In genomic region chr21:41929248-41929647, GRCh38 we compare ENCODE assay signal across 15 cellular contexts. TPM values are rescaled to one million over a fixed set of nuclear protein-coding genes. Genes with fewer than 3 reads are reported as not detected.
DNase-seq lines count a peak whose midpoint lies in the region; ATAC-seq and TF ChIP-seq lines count a peak whose summit lies in the region.
"Had no signal": no experiment of that assay in that cellular context is flagged by ENCODE, and none has a peak within 500 bp of the region (broad histone marks: within the 10 kb centered on the region; RNA-seq: fewer than 3 reads in every experiment).

No MANE protein-coding gene starts in this region.

- no peak overlapping the region for H3K4me2 ChIP-seq in fibroblast of lung (ENCODE audit: extremely low read depth, insufficient read depth, low read length)
- H3K4me2 ChIP-seq: A549 had no signal

- no peak overlapping the region for H2AFZ ChIP-seq in fibroblast of lung (ENCODE audit: low read length)

- H3K4me3 ChIP-seq in RWPE2 (ENCODE audit: severe bottlenecking) (no peak overlapping the region), fibroblast of lung (replicated peaks in 1 of 4; ENCODE audit: control extremely low read depth in 1 of 4, insufficient read depth in 1 of 4, low read depth in 3 of 4, low read length in 4 of 4) (no peak overlapping the region), suprapubic skin (no peak overlapping the region), foreskin fibroblast (ENCODE audit: low read depth in 1 of 2, low read length in 2 of 2) (no peak overlapping the region)
- H3K4me3 ChIP-seq: A549 had no signal

- peak overlapping the region; percentile 34 for H3K27ac Mint-ChIP-seq in activated naive CD8-positive, alpha-beta T cell treated with anti-CD3 and anti-CD28 coated beads for 36 hours
- no peak overlapping the region for H3K27ac Mint-ChIP-seq in activated naive CD8-positive, alpha-beta T cell treated with anti-CD3 and anti-CD28 coated beads, Interleukin-2, amount 50 U/mL, for 24 hours
- H3K27ac Mint-ChIP-seq: activated T-helper 2 cell treated with anti-CD3 and anti-CD28 coated beads, Interferon-gamma antibody, Interleukin-2, Interleukin-4, amounts not matched to agents 10 μg/mL and 5 μg/mL and 100 μg/mL, durations not matched to agents 14 hours and 24 hours and 36 hours had no signal

- ATAC-seq in activated naive CD8-positive, alpha-beta T cell treated with anti-CD3 and anti-CD28 coated beads, Interleukin-2, amount 50 U/mL, for 24 hours, result no peak
- ATAC-seq in RWPE2 (ENCODE audit: low read depth) (no peak), left colon (no peak)
- ATAC-seq: A549 had no signal

- peak overlapping the region; percentile 94 for H3K27ac ChIP-seq in RWPE2 (ENCODE audit: poor library complexity, severe bottlenecking)
- H3K27ac ChIP-seq in fibroblast of lung (ENCODE audit: insufficient read depth, low read length), result peak overlapping the region; percentile 6
- H3K27ac ChIP-seq in suprapubic skin, result peak overlapping the region; percentile 63
- H3K27ac ChIP-seq: A549 had no signal

- no peaks in the 10 kb centered on the region for H4K20me1 ChIP-seq in fibroblast of lung (ENCODE audit: control insufficient read depth, extremely low read depth, insufficient read depth, low read length)

- intact Hi-C loops in left colon (cut with DNase I, micrococcal nuclease), result no loop called here

- peaks cover 52% of the 10 kb centered on the region for H3K4me1 ChIP-seq in RWPE2 (ENCODE audit: insufficient read depth, poor library complexity, severe bottlenecking)
- H3K4me1 ChIP-seq in fibroblast of lung (ENCODE audit: control insufficient read depth, extremely low read depth, insufficient read depth, low read length), result peaks cover 26% of the 10 kb centered on the region
- H3K4me1 ChIP-seq in suprapubic skin, result peaks cover 56% of the 10 kb centered on the region

- TF ChIP-seq EP300 in suprapubic skin (IDR thresholded peaks at IDR 0.05), result no peak

- H3K36me3 ChIP-seq in RWPE2 (ENCODE audit: low read depth), result no peaks in the 10 kb centered on the region
- H3K36me3 ChIP-seq in fibroblast of lung (ENCODE audit: control insufficient read depth, insufficient read depth, low read length), result no peaks in the 10 kb centered on the region
- H3K36me3 ChIP-seq in suprapubic skin, result no peaks in the 10 kb centered on the region

- H3K27me3 ChIP-seq in RWPE2 (ENCODE audit: insufficient read depth, poor library complexity, severe bottlenecking) (no peaks in the 10 kb centered on the region), fibroblast of lung (ENCODE audit: control insufficient read depth, insufficient read depth, low read length) (no peaks in the 10 kb centered on the region), suprapubic skin (no peaks in the 10 kb centered on the region)

- DNase-seq in activated naive CD8-positive, alpha-beta T cell treated with anti-CD3 and anti-CD28 coated beads for 36 hours, result no peak
- no peak for DNase-seq in activated naive CD8-positive, alpha-beta T cell treated with anti-CD3 and anti-CD28 coated beads, Interleukin-2, amount 50 U/mL, for 24 hours
- DNase-seq in RWPE2 (ENCODE audit: low spot score), result no peak
- DNase-seq in fibroblast of lung (ENCODE audit: low read depth in 2 of 2), result no peak
- DNase-seq in suprapubic skin (ENCODE audit: low spot score in 2 of 2), result no peak
- DNase-seq in left colon, result no peak
- DNase-seq in foreskin fibroblast, result no peak
- DNase-seq in NCI-H69 (lab: John Stamatoyannopoulos, UW), result no peak
- DNase-seq: anterior cingulate cortex; NCI-H146; stimulated activated naive CD4-positive, alpha-beta T cell had no signal

- H3K27me3 Mint-ChIP-seq in activated naive CD8-positive, alpha-beta T cell treated with anti-CD3 and anti-CD28 coated beads for 36 hours, result peaks cover 2% of the 10 kb centered on the region
- peaks cover 6% of the 10 kb centered on the region for H3K27me3 Mint-ChIP-seq in activated naive CD8-positive, alpha-beta T cell treated with anti-CD3 and anti-CD28 coated beads, Interleukin-2, amount 50 U/mL, for 24 hours
- H3K27me3 Mint-ChIP-seq: progenitor cell of endocrine pancreas had no signal

- WGBS in suprapubic skin, result 59% methylated on average over 5 of the region's 5 CpGs

- H3K4me1 Mint-ChIP-seq in activated naive CD8-positive, alpha-beta T cell treated with anti-CD3 and anti-CD28 coated beads for 36 hours, result peaks cover 53% of the 10 kb centered on the region
- H3K4me1 Mint-ChIP-seq in activated naive CD8-positive, alpha-beta T cell treated with anti-CD3 and anti-CD28 coated beads, Interleukin-2, amount 50 U/mL, for 24 hours, result peaks cover 68% of the 10 kb centered on the region

- H3K9me3 ChIP-seq in RWPE2 (ENCODE audit: severe bottlenecking), result no peaks in the 10 kb centered on the region
- no peaks in the 10 kb centered on the region for H3K9me3 ChIP-seq in fibroblast of lung (ENCODE audit: control insufficient read depth, insufficient read depth, low read depth, low read length)
- H3K9me3 ChIP-seq in suprapubic skin, result no peaks in the 10 kb centered on the region
- H3K9me3 ChIP-seq: A549 had no signal

- H3K4me3 Mint-ChIP-seq in activated naive CD8-positive, alpha-beta T cell treated with anti-CD3 and anti-CD28 coated beads for 36 hours, result no peak overlapping the region
- no peak overlapping the region for H3K4me3 Mint-ChIP-seq in activated naive CD8-positive, alpha-beta T cell treated with anti-CD3 and anti-CD28 coated beads, Interleukin-2, amount 50 U/mL, for 24 hours

- TF ChIP-seq CTCF in RWPE2 (IDR thresholded peaks at IDR 0.05; ENCODE audit: poor library complexity, severe bottlenecking) (no peak), fibroblast of lung (conservative IDR thresholded peaks at IDR 0.05 in 1 of 2, IDR thresholded peaks at IDR 0.05 in 1 of 2; ENCODE audit: low read depth in 1 of 2, low read length in 2 of 2) (no peak), suprapubic skin (IDR thresholded peaks at IDR 0.05) (no peak), foreskin fibroblast (IDR thresholded peaks at IDR 0.05; ENCODE audit: low read depth, low read length) (no peak)

- H3K79me2 ChIP-seq in fibroblast of lung (ENCODE audit: control insufficient read depth, insufficient read depth, low read length), result peaks cover 8% of the 10 kb centered on the region

- H3K9ac ChIP-seq in fibroblast of lung (ENCODE audit: insufficient read depth, low read length), result no peak overlapping the region

- no peaks in the 10 kb centered on the region for H3K9me3 Mint-ChIP-seq in activated naive CD8-positive, alpha-beta T cell treated with anti-CD3 and anti-CD28 coated beads for 36 hours
- H3K9me3 Mint-ChIP-seq in activated naive CD8-positive, alpha-beta T cell treated with anti-CD3 and anti-CD28 coated beads, Interleukin-2, amount 50 U/mL, for 24 hours, result no peaks in the 10 kb centered on the region
- H3K9me3 Mint-ChIP-seq: activated T-helper 2 cell treated with anti-CD3 and anti-CD28 coated beads, Interferon-gamma antibody, Interleukin-2, Interleukin-4, amounts not matched to agents 10 μg/mL and 5 μg/mL and 100 μg/mL, durations not matched to agents 14 hours and 24 hours and 36 hours; natural killer cell had no signal

- no peak for TF ChIP-seq POLR2A in suprapubic skin (IDR thresholded peaks at IDR 0.05)

- H3K36me3 Mint-ChIP-seq in activated naive CD8-positive, alpha-beta T cell treated with anti-CD3 and anti-CD28 coated beads for 36 hours, result peaks cover 3% of the 10 kb centered on the region
- H3K36me3 Mint-ChIP-seq in activated naive CD8-positive, alpha-beta T cell treated with anti-CD3 and anti-CD28 coated beads, Interleukin-2, amount 50 U/mL, for 24 hours (ENCODE audit: low read depth), result no peaks in the 10 kb centered on the region
- H3K36me3 Mint-ChIP-seq: natural killer cell had no signal

RNA-seq across cellular contexts. Expression of gene C2CD2, which starts 24.6 kb away (rescaled TPM):
- total RNA-seq in activated naive CD8-positive, alpha-beta T cell treated with anti-CD3 and anti-CD28 coated beads for 36 hours, result 1 to 10 TPM; 6.3 to 7.6 TPM
- total RNA-seq in fibroblast of lung, result 18.0 and 22.3 TPM in 2 replicates
- polyA plus RNA-seq in fibroblast of lung, result 20.3 and 22.2 TPM in 2 replicates
- polyA plus RNA-seq in fibroblast of lung (2012), result 13.3 and 14.1 TPM in 2 replicates
- 65.9 and 70.7 TPM in 2 replicates for polyA minus RNA-seq in fibroblast of lung (ENCODE audit: low replicate concordance)
- 10 to 100 TPM; 35.9 to 43.8 (median 38.9) TPM for total RNA-seq in suprapubic skin
- 10 to 100 TPM; 13.5 to 17.7 TPM for total RNA-seq in left colon

RNA-seq across cellular contexts. Expression of gene PRDM15, which starts 50.1 kb away (rescaled TPM):
- 10 to 100 TPM in 1 of 2 experiments, 1 to 10 TPM in 1; 9.3 to 10.1 TPM for total RNA-seq in activated naive CD8-positive, alpha-beta T cell treated with anti-CD3 and anti-CD28 coated beads for 36 hours
- total RNA-seq in fibroblast of lung (2.6 and 3.6 TPM in 2 replicates), suprapubic skin (10 to 100 TPM in 3 of 4 donors, 1 to 10 TPM in 1; 7.6 to 27.5 (median 12.9) TPM), left colon (1 to 10 TPM; 5.1 to 7.8 TPM)
- polyA plus RNA-seq in fibroblast of lung, result 2.3 and 4.2 TPM in 2 replicates
- 2.1 and 3.6 TPM in 2 replicates for polyA plus RNA-seq in fibroblast of lung (2012)
- 7.6 and 39.2 TPM in 2 replicates for polyA minus RNA-seq in fibroblast of lung (ENCODE audit: low replicate concordance)

Comparison
In these comparisons a context has a peak if more than half of its experiments do, and no peak if none do; other contexts are left out.
1. H3K27ac ChIP-seq: peak in every context shown above with its lines; median percentile 94 in RWPE2; 63 in suprapubic skin; 6 in fibroblast of lung.